12 cellular contexts compared by ENCODE assay signal in genomic region chr6:67252663-67253062, GRCh38.
"Had no signal": no experiment of that assay in that cellular context is flagged by ENCODE, and none has a peak within 500 bp of the region (broad histone marks: within the 10 kb centered on the region; RNA-seq: fewer than 3 reads in every experiment).

No MANE protein-coding gene starts in this region.

- ATAC-seq: activated CD8-positive, alpha-beta T cell treated with anti-CD3 and anti-CD28 coated beads, Interleukin-2, amount 10 ng/mL, durations not matched to agents 7 days and 5 days; left ventricle myocardium superior; sciatic nerve had no signal

- H3K27ac ChIP-seq: ascending aorta, esophagus squamous epithelium, upper lobe of left lung, WERI-Rb-1 had no signal

- H3K4me1 ChIP-seq: ascending aorta, esophagus squamous epithelium, upper lobe of left lung had no signal

- H3K9me3 ChIP-seq: ascending aorta, esophagus squamous epithelium, upper lobe of left lung had no signal

- H3K27me3 ChIP-seq: ascending aorta, esophagus squamous epithelium, upper lobe of left lung had no signal

- DNase-seq: activated CD4-positive, alpha-beta T cell treated with anti-CD3 and anti-CD28 coated beads for 4 hours; activated CD8-positive, alpha-beta memory T cell treated with anti-CD3 and anti-CD28 coated beads, Interleukin-2, amount 50 U/mL, for 48 hours; activated CD8-positive, alpha-beta T cell treated with anti-CD3 and anti-CD28 coated beads, Interleukin-2, amount 10 ng/mL, durations not matched to agents 7 days and 5 days; activated naive CD4-positive, alpha-beta T cell; esophagus squamous epithelium; left ventricle myocardium superior; stimulated activated CD4-positive, alpha-beta T cell treated with anti-CD3 and anti-CD28 coated beads, Interleukin-12 subunit alpha, Interleukin-12 subunit beta, amount 100 ng/mL, for 4 hours; stimulated activated naive CD4-positive, alpha-beta T cell; upper lobe of left lung; WERI-Rb-1 had no signal

- H3K36me3 ChIP-seq: ascending aorta, esophagus squamous epithelium, upper lobe of left lung, WERI-Rb-1 had no signal

- H3K4me3 ChIP-seq: ascending aorta, esophagus squamous epithelium, upper lobe of left lung had no signal
